ENCODE assay signal across 36 cellular contexts in genomic region chr12:55671746-55672145, GRCh38. TPM values are rescaled to one million over a fixed set of nuclear protein-coding genes. Genes with fewer than 3 reads are reported as not detected.
"Had no signal": no experiment of that assay in that cellular context is flagged by ENCODE, and none has a peak within 500 bp of the region (broad histone marks: within the 10 kb centered on the region; RNA-seq: fewer than 3 reads in every experiment).

No MANE protein-coding gene starts in this region.

- DNase-seq: activated B cell treated with CpG ODN at 0.5 μM for 24 hours; activated CD4-positive, alpha-beta memory T cell treated with anti-CD3 and anti-CD28 coated beads, Interleukin-2, amount 10 ng/mL, durations not matched to agents 7 days and 5 days; activated CD4-positive, alpha-beta T cell treated with anti-CD3 and anti-CD28 coated beads for 1 hour; activated CD4-positive, alpha-beta T cell treated with anti-CD3 and anti-CD28 coated beads for 48 hours; activated CD8-positive, alpha-beta memory T cell treated with anti-CD3 and anti-CD28 coated beads for 24 hours; activated CD8-positive, alpha-beta memory T cell treated with anti-CD3 and anti-CD28 coated beads, Interleukin-2, amount 10 ng/mL, durations not matched to agents 7 days and 5 days; activated CD8-positive, alpha-beta memory T cell treated with anti-CD3 and anti-CD28 coated beads, Interleukin-2, amount 50 U/mL, for 48 hours; activated effector memory CD4-positive, alpha-beta T cell treated with Interleukin-2 at 50 U/mL for 16 hours; activated naive CD4-positive, alpha-beta T cell treated with anti-CD3 and anti-CD28 coated beads, Interleukin-2, amount 10 ng/mL, durations not matched to agents 7 days and 5 days; activated naive CD8-positive, alpha-beta T cell treated with anti-CD3 and anti-CD28 coated beads, Interleukin-2, amount 50 U/mL, for 24 hours; activated T-cell treated with anti-CD3 and anti-CD28 coated beads, Interleukin-2, amount 50 U/mL, for 48 hours; anterior cingulate cortex; NCI-H1092 treated with DMSO at 0.1 percent for 48 hours; NCI-H1417; NCI-H146; NCI-H187; NCI-H2029 treated with DMSO at 0.1 percent for 48 hours; NCI-H2107; NCI-H2171; NCI-H510A; NCI-H526; NCI-H748 treated with DMSO at 0.1 percent for 48 hours; NK-92 treated with Interleukin-12 subunit alpha and Interleukin-12 subunit beta, amount 100 ng/mL, for 24 hours; PC-3; RPMI8226; SIG-M5; T-helper 1 cell; T-helper 2 cell; T-helper 9 cell had no signal

- H3K36me3 ChIP-seq: Peyer's patch had no signal

- ATAC-seq: activated CD8-positive, alpha-beta memory T cell treated with anti-CD3 and anti-CD28 coated beads, Interleukin-2, amount 10 ng/mL, durations not matched to agents 7 days and 5 days; activated naive CD8-positive, alpha-beta T cell treated with anti-CD3 and anti-CD28 coated beads, Interleukin-2, amount 50 U/mL, for 24 hours; K562; PC-3; SK-N-SH treated with all-trans-retinoic acid at 6 μM for 48 hours had no signal

- H3K4me3 ChIP-seq: K562, Peyer's patch had no signal

- H3K27me3 ChIP-seq: Peyer's patch had no signal

- H3K9me3 ChIP-seq: Peyer's patch had no signal

- H3K27ac ChIP-seq: VCaP had no signal

RNA-seq across cellular contexts. Expression of gene OR10P1, which starts 35.1 kb away (rescaled TPM):
- total RNA-seq: activated B cell treated with CpG ODN at 0.5 μM for 24 hours; activated CD4-positive, alpha-beta memory T cell treated with anti-CD3 and anti-CD28 coated beads, Interleukin-2, amount 10 ng/mL, durations not matched to agents 7 days and 5 days; activated CD8-positive, alpha-beta memory T cell treated with anti-CD3 and anti-CD28 coated beads, Interleukin-2, amount 10 ng/mL, durations not matched to agents 7 days and 5 days; bronchial epithelial cell; K562; M059J; PC-3; Peyer's patch; SK-MEL-5 had no signal
